Comparison of ENCODE assay signal across 26 cellular contexts in genomic region chr1:159856576-159856975, GRCh38. TPM values are rescaled to one million over a fixed set of nuclear protein-coding genes. Genes with fewer than 3 reads are reported as not detected.
DNase-seq lines count a peak whose midpoint lies in the region; ATAC-seq, FAIRE-seq and TF ChIP-seq lines count a peak whose summit lies in the region.
"Had no signal": no experiment of that assay in that cellular context is flagged by ENCODE, and none has a peak within 500 bp of the region (broad histone marks: within the 10 kb centered on the region; RNA-seq: fewer than 3 reads in every experiment).

No MANE protein-coding gene starts in this region.

- no peak for TF ChIP-seq CTCF in choroid plexus epithelial cell (conservative IDR thresholded peaks at IDR 0.05; ENCODE audit: low read depth, low read length)
- no peak for TF ChIP-seq CTCF in neural progenitor cell (IDR thresholded peaks at IDR 0.05)

- H3K27ac Mint-ChIP-seq in activated naive CD4-positive, alpha-beta T cell treated with anti-CD3 and anti-CD28 coated beads, Interleukin-2, amount 50 U/mL, for 24 hours = no peak overlapping the region
- no peak overlapping the region for H3K27ac Mint-ChIP-seq in neural progenitor cell
- H3K27ac Mint-ChIP-seq: activated B cell treated with CpG ODN at 0.5 μM for 24 hours; activated T-helper 1 cell treated with anti-CD3 and anti-CD28 coated beads, Interleukin-12 subunit alpha, Interleukin-12 subunit beta, Interleukin-2, Interleukin-4 antibody, amounts not matched to agents 30 ng/mL and 10 ng/mL and 1 ng/mL, durations not matched to agents 14 hours and 24 hours and 36 hours had no signal

- H3K36me3 ChIP-seq in neural progenitor cell = no peaks in the 10 kb centered on the region
- no peaks in the 10 kb centered on the region for H3K36me3 ChIP-seq in aorta (ENCODE audit: control insufficient read depth in 1 of 2, insufficient read depth in 2 of 2, low read length in 1 of 2)
- H3K36me3 ChIP-seq: adrenal gland; BLaER1 treated with 17β-estradiol and CSF1 and Interleukin-3, amounts not matched to agents 10 nM and 100 nM; gastroesophageal sphincter; sigmoid colon had no signal

- H3K27me3 ChIP-seq in neural progenitor cell = peaks cover 73% of the 10 kb centered on the region
- no peaks in the 10 kb centered on the region for H3K27me3 ChIP-seq in aorta (ENCODE audit: control insufficient read depth in 1 of 2, insufficient read depth in 2 of 2, low read length in 1 of 2)
- H3K27me3 ChIP-seq: adrenal gland, esophagus muscularis mucosa, gastroesophageal sphincter, sigmoid colon, testis had no signal

- no peak for ATAC-seq in aorta (ENCODE audit: low FRiP score)
- no peak for ATAC-seq in GM19023 (IDR thresholded peaks at IDR 0.05; ENCODE audit: unreplicated experiment)
- ATAC-seq: gastroesophageal sphincter had no signal

- no peaks in the 10 kb centered on the region for H3K9me3 Mint-ChIP-seq in activated naive CD4-positive, alpha-beta T cell treated with anti-CD3 and anti-CD28 coated beads, Interleukin-2, amount 50 U/mL, for 24 hours
- H3K9me3 Mint-ChIP-seq in neural progenitor cell = peaks cover 3% of the 10 kb centered on the region
- H3K9me3 Mint-ChIP-seq: activated B cell treated with CpG ODN at 0.5 μM for 24 hours; activated T-helper 1 cell treated with anti-CD3 and anti-CD28 coated beads, Interleukin-12 subunit alpha, Interleukin-12 subunit beta, Interleukin-2, Interleukin-4 antibody, amounts not matched to agents 30 ng/mL and 10 ng/mL and 1 ng/mL, durations not matched to agents 14 hours and 24 hours and 36 hours had no signal

- H3K36me3 Mint-ChIP-seq in activated naive CD4-positive, alpha-beta T cell treated with anti-CD3 and anti-CD28 coated beads, Interleukin-2, amount 50 U/mL, for 24 hours = no peaks in the 10 kb centered on the region
- H3K36me3 Mint-ChIP-seq in neural progenitor cell = no peaks in the 10 kb centered on the region

- FAIRE-seq in frontal cortex (lab: Jason Lieb, UNC) = no peak
- FAIRE-seq: GM12892 had no signal

- H3K4me3 ChIP-seq in choroid plexus epithelial cell (ENCODE audit: low read depth, low read length) (no peak overlapping the region), neural progenitor cell (no peak overlapping the region), aorta (ENCODE audit: low read length in 2 of 2) (no peak overlapping the region)
- H3K4me3 ChIP-seq: adrenal gland; BLaER1 treated with 17β-estradiol and CSF1 and Interleukin-3, amounts not matched to agents 10 nM and 100 nM; esophagus muscularis mucosa; gastroesophageal sphincter; sigmoid colon; testis had no signal

- H3K27ac ChIP-seq in neural progenitor cell (no peak overlapping the region), aorta (ENCODE audit: low read depth in 1 of 2, low read length in 2 of 2) (no peak overlapping the region)
- H3K27ac ChIP-seq: BLaER1 treated with 17β-estradiol and CSF1 and Interleukin-3, amounts not matched to agents 10 nM and 100 nM; testis had no signal

- no peak overlapping the region for H3K9ac ChIP-seq in neural progenitor cell
- H3K9ac ChIP-seq: BLaER1 treated with 17β-estradiol and CSF1 and Interleukin-3, amounts not matched to agents 10 nM and 100 nM had no signal

- no peak overlapping the region for H2AFZ ChIP-seq in neural progenitor cell (replicated peaks)

- intact Hi-C loops in aorta (cut with DNase I) = loop anchor here in 1 of 2 donors (5.0 kb wide), 1 partner anchor 59 kb away; no protein-coding TSS in a partner anchor

- H3K4me2 ChIP-seq in neural progenitor cell = no peak overlapping the region
- H3K4me2 ChIP-seq: BLaER1 treated with 17β-estradiol and CSF1 and Interleukin-3, amounts not matched to agents 10 nM and 100 nM had no signal

- no peak for DNase-seq in activated naive CD4-positive, alpha-beta T cell (lab: John Stamatoyannopoulos, UW)
- peak; percentile 47 for DNase-seq in HT1080 (ENCODE audit: low read depth)
- peak; percentile 42 for DNase-seq in choroid plexus epithelial cell (ENCODE audit: low read depth)
- DNase-seq in neural progenitor cell (ENCODE audit: low spot score) = no peak
- no peak for DNase-seq in frontal cortex (ENCODE audit: low spot score in 2 of 2)
- no peak for DNase-seq in aorta
- DNase-seq: activated B cell treated with CpG ODN at 0.5 μM for 24 hours; adrenal gland; central memory CD4-positive, alpha-beta T cell; effector CD4-positive, alpha-beta T cell; H7; NCI-H1048; posterior cingulate gyrus; RPMI8226; sigmoid colon; T1000; testis had no signal

- H3K4me1 ChIP-seq in neural progenitor cell (peaks cover 10% of the 10 kb centered on the region), aorta (ENCODE audit: control insufficient read depth in 1 of 2, insufficient read depth in 2 of 2, low read length in 2 of 2) (no peaks in the 10 kb centered on the region)

- H3F3A ChIP-seq in neural progenitor cell (ENCODE audit: low read depth) = no peaks in the 10 kb centered on the region

- WGBS in aorta, 2 donors = 86 to 98% methylated on average over 1 of the region's 1 CpG

- peak overlapping the region; percentile 50 for H3K4me3 Mint-ChIP-seq in activated naive CD4-positive, alpha-beta T cell treated with anti-CD3 and anti-CD28 coated beads, Interleukin-2, amount 50 U/mL, for 24 hours
- H3K4me3 Mint-ChIP-seq in neural progenitor cell = peak overlapping the region; percentile 33
- H3K4me3 Mint-ChIP-seq: activated B cell treated with CpG ODN at 0.5 μM for 24 hours; activated T-helper 1 cell treated with anti-CD3 and anti-CD28 coated beads, Interleukin-12 subunit alpha, Interleukin-12 subunit beta, Interleukin-2, Interleukin-4 antibody, amounts not matched to agents 30 ng/mL and 10 ng/mL and 1 ng/mL, durations not matched to agents 14 hours and 24 hours and 36 hours had no signal

- peaks cover 20% of the 10 kb centered on the region for H3K4me1 Mint-ChIP-seq in activated naive CD4-positive, alpha-beta T cell treated with anti-CD3 and anti-CD28 coated beads, Interleukin-2, amount 50 U/mL, for 24 hours
- peaks cover 13% of the 10 kb centered on the region for H3K4me1 Mint-ChIP-seq in neural progenitor cell

- no peaks in the 10 kb centered on the region for H3K79me2 ChIP-seq in neural progenitor cell (ENCODE audit: low read depth)

- H3K9me3 ChIP-seq in neural progenitor cell (ENCODE audit: low read depth) (no peaks in the 10 kb centered on the region), aorta (ENCODE audit: control insufficient read depth, low read length) (no peaks in the 10 kb centered on the region)
- H3K9me3 ChIP-seq: adrenal gland; BLaER1 treated with 17β-estradiol and CSF1 and Interleukin-3, amounts not matched to agents 10 nM and 100 nM; esophagus muscularis mucosa; gastroesophageal sphincter; sigmoid colon; testis had no signal

- H4K20me1 ChIP-seq in neural progenitor cell (ENCODE audit: low read depth) = no peaks in the 10 kb centered on the region
- H4K20me1 ChIP-seq: BLaER1 treated with 17β-estradiol and CSF1 and Interleukin-3, amounts not matched to agents 10 nM and 100 nM had no signal

- H3K27me3 Mint-ChIP-seq in activated naive CD4-positive, alpha-beta T cell treated with anti-CD3 and anti-CD28 coated beads, Interleukin-2, amount 50 U/mL, for 24 hours = no peaks in the 10 kb centered on the region
- peaks cover 26% of the 10 kb centered on the region for H3K27me3 Mint-ChIP-seq in neural progenitor cell (ENCODE audit: insufficient read depth, low read depth)

RNA-seq across cellular contexts. Expression of gene VSIG8, which starts 5.9 kb away (rescaled TPM):
- 0.03 and 0.07 TPM in 2 replicates for total RNA-seq in HT1080 (2014; rRNA removed; shearing (Covaris generic))
- 0.08 TPM in 1 of 2 replicates, not detected in the other for polyA plus RNA-seq in HT1080 (2015; cell fraction: cytosol; rRNA removed)
- 0.36 and 0.65 TPM in 2 replicates for polyA plus RNA-seq in HT1080 (2015; cell fraction: nucleus; rRNA removed)
- total RNA-seq in neural progenitor cell (ENCODE audit: low replicate concordance) (not detected in 2 replicates), frontal cortex (not detected), aorta (under 1 TPM in 1 of 2 donors, not detected in 1; 0.21 TPM)
- under 1 TPM in 1 of 2 donors, not detected in 1; 0.56 TPM for polyA plus RNA-seq in aorta
- total RNA-seq: activated B cell treated with CpG ODN at 0.5 μM for 24 hours; activated T-helper 1 cell treated with anti-CD3 and anti-CD28 coated beads, Interleukin-12 subunit alpha, Interleukin-12 subunit beta, Interleukin-2, Interleukin-4 antibody, amounts not matched to agents 30 ng/mL and 10 ng/mL and 1 ng/mL, durations not matched to agents 14 hours and 24 hours and 36 hours; esophagus muscularis mucosa; gastroesophageal sphincter; H7; kidney epithelial cell; sigmoid colon had no signal

RNA-seq across cellular contexts. Expression of gene SLAMF8, which starts 29.9 kb away (rescaled TPM):
- total RNA-seq in HT1080 (2014; rRNA removed; shearing (Covaris generic)) = 0.40 TPM in 1 of 2 replicates, not detected in the other
- polyA plus RNA-seq in HT1080 (2015; cell fraction: cytosol; rRNA removed) = 0.03 and 0.07 TPM in 2 replicates
- 0.33 TPM in 1 of 2 replicates, not detected in the other for polyA plus RNA-seq in HT1080 (2015; cell fraction: nucleus; rRNA removed)
- total RNA-seq in neural progenitor cell (ENCODE audit: low replicate concordance) = not detected in 2 replicates
- not detected for total RNA-seq in frontal cortex
- 10 to 100 TPM in 1 of 2 donors, 1 to 10 TPM in 1; 8.0 to 12.8 TPM for total RNA-seq in aorta
- 1 to 10 TPM; 1.3 to 3.9 TPM for polyA plus RNA-seq in aorta
- total RNA-seq: H7, NCI-H460 had no signal

RNA-seq across cellular contexts. Expression of gene CFAP45, which starts 43.4 kb away (rescaled TPM):
- 3.9 and 4.2 TPM in 2 replicates for total RNA-seq in HT1080 (2014; rRNA removed; shearing (Covaris generic))
- 1.4 and 1.6 TPM in 2 replicates for polyA plus RNA-seq in HT1080 (2015; cell fraction: cytosol; rRNA removed)
- 2.0 and 4.4 TPM in 2 replicates for polyA plus RNA-seq in HT1080 (2015; cell fraction: nucleus; rRNA removed)
- total RNA-seq in neural progenitor cell (ENCODE audit: low replicate concordance) = not detected in 2 replicates
- total RNA-seq in frontal cortex = under 0.01 TPM
- total RNA-seq in aorta = 1 to 10 TPM; 2.5 to 2.7 TPM
- 1 to 10 TPM in 1 of 2 donors, not detected in 1; 2.7 TPM for polyA plus RNA-seq in aorta

RNA-seq across cellular contexts. Expression of gene FCRL6, which starts 54.4 kb away (rescaled TPM):
- 0.33 and 1.5 TPM in 2 replicates for total RNA-seq in HT1080 (2014; rRNA removed; shearing (Covaris generic))
- not detected in 2 replicates for polyA plus RNA-seq in HT1080 (2015; cell fraction: cytosol; rRNA removed)
- polyA plus RNA-seq in HT1080 (2015; cell fraction: nucleus; rRNA removed) = 0.14 and 0.68 TPM in 2 replicates
- total RNA-seq in neural progenitor cell (ENCODE audit: low replicate concordance) (not detected in 2 replicates), frontal cortex (not detected), aorta (1 to 10 TPM in 1 of 2 donors, under 1 TPM in 1; 0.45 to 1.7 TPM)
- under 1 TPM in 1 of 2 donors, not detected in 1; 0.88 TPM for polyA plus RNA-seq in aorta
- total RNA-seq: activated B cell treated with CpG ODN at 0.5 μM for 24 hours; activated T-helper 1 cell treated with anti-CD3 and anti-CD28 coated beads, Interleukin-12 subunit alpha, Interleukin-12 subunit beta, Interleukin-2, Interleukin-4 antibody, amounts not matched to agents 30 ng/mL and 10 ng/mL and 1 ng/mL, durations not matched to agents 14 hours and 24 hours and 36 hours; H7; kidney epithelial cell; NCI-H460; sigmoid colon had no signal

Comparison
In these comparisons a context has a peak if more than half of its experiments do, and no peak if none do; other contexts are left out.
1. DNase-seq: peak in HT1080 (single experiment) and choroid plexus epithelial cell (single experiment); none in activated naive CD4-positive, alpha-beta T cell (0 of 4), neural progenitor cell (single experiment), frontal cortex (0 of 2) and aorta (0 of 2).